8 cellular contexts compared by ENCODE assay signal in the genomic region with DNA sequence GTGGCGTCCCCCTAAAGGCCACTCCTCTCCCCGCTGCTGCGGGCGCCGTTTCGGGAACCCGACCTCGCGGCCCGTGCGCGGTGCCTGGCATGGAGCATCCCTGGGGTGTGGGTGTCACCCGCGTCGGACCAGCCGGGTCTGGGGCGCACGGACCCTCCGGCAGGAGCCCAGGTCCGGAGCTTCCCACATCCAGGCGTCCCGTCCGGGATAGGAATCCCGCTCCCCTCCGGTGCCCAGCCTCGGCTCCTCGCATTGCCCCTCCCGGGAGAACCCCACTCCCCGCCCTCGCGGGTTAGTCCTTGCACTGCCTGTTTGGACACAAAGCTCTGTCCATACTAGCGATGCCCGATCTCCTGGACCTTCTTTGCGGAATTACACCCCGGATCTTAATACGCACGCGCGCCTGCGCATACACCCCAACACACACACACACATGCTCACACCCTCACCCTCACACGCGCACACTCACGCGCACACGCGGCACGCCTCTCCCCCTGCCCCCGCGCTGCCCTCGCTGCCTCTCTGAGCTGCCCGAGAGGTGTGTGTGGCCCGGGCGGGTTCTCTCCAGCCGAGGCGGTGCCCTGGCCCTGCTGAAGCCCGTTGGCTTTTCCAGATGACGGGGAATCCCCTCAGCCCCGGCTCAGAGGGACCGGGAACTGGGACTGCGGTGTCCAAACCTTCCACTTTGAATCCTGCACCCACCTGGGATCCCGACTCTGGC. TPM values are rescaled to one million over a fixed set of nuclear protein-coding genes. Genes with fewer than 3 reads are reported as not detected.
A peak's percentile ranks its signal among the peaks of the same experiment; 100 is the strongest.
DNase-seq lines count a peak whose midpoint lies in the region; ATAC-seq and TF ChIP-seq lines count a peak whose summit lies in the region.

No MANE protein-coding gene starts in this region.

- in situ Hi-C loops in mammary epithelial cell (cut with MboI; ENCODE audit: low sequenced_read_pairs in 2 of 2) = no loop called here

- H3K9me3 ChIP-seq in DOHH2 (ENCODE audit: control insufficient read depth, insufficient read depth, low read length) (no peaks in the 10 kb centered on the region), mammary epithelial cell (replicated peaks; ENCODE audit: insufficient read depth, low read length) (no peaks in the 10 kb centered on the region), skeletal muscle tissue (ENCODE audit: control insufficient read depth in 3 of 3, low read length in 3 of 3) (no peaks in the 10 kb centered on the region)

- peaks cover 13% of the 10 kb centered on the region for H3F3A ChIP-seq in DOHH2 (ENCODE audit: control insufficient read depth, insufficient read depth)

- H3K9me2 ChIP-seq in DOHH2 (replicated peaks; ENCODE audit: control insufficient read depth, low read length) = no peaks in the 10 kb centered on the region

- H3K27me3 ChIP-seq in DOHH2 (ENCODE audit: control insufficient read depth, low read length) = peaks cover 11% of the 10 kb centered on the region
- no peaks in the 10 kb centered on the region for H3K27me3 ChIP-seq in mammary epithelial cell (ENCODE audit: insufficient read depth, low read length)
- no peaks in the 10 kb centered on the region for H3K27me3 ChIP-seq in skeletal muscle tissue (ENCODE audit: control insufficient read depth in 3 of 3, insufficient read depth in 3 of 3, low read length in 3 of 3)

- H3K27ac ChIP-seq in DOHH2 (ENCODE audit: low read depth, low read length) = no peak overlapping the region
- peak overlapping the region; percentile 84 for H3K27ac ChIP-seq in VCaP
- peak overlapping the region; percentile 66 for H3K27ac ChIP-seq in mammary epithelial cell (ENCODE audit: insufficient read depth, low read depth, low read length)
- peak overlapping the region; percentile 50 for H3K27ac ChIP-seq in skeletal muscle tissue (ENCODE audit: low read depth, low read length)

- peaks cover 21% of the 10 kb centered on the region for H3K4me1 ChIP-seq in DOHH2 (ENCODE audit: control insufficient read depth, low read length)
- H3K4me1 ChIP-seq in mammary epithelial cell (ENCODE audit: insufficient read depth, low read length) = peaks cover 14% of the 10 kb centered on the region
- H3K4me1 ChIP-seq in skeletal muscle tissue (ENCODE audit: control insufficient read depth in 3 of 3, insufficient read depth in 3 of 3, low read length in 3 of 3) = peaks cover 13 to 26% (median 14%) of the 10 kb centered on the region in 3 donors

- H3K9ac ChIP-seq in mammary epithelial cell (ENCODE audit: insufficient read depth, low read length) (peak overlapping the region; percentile 69), skeletal muscle tissue (ENCODE audit: low read depth in 1 of 3, low read length in 3 of 3) (peak overlapping the region; percentile 83 to 88 (median 88))

- H3K4me3 ChIP-seq in DOHH2 (ENCODE audit: low read length) (peak overlapping the region; percentile 82), mammary epithelial cell (replicated peaks in 1 of 3; ENCODE audit: insufficient read depth in 1 of 3, low read depth in 2 of 3, low read length in 3 of 3) (peak overlapping the region; percentile 57 to 74 (median 72)), skeletal muscle tissue (ENCODE audit: low read length in 3 of 3) (peak overlapping the region; percentile 88 to 90 (median 90))

- H3K4me2 ChIP-seq in DOHH2 (ENCODE audit: low read length) (peak overlapping the region; percentile 82), mammary epithelial cell (ENCODE audit: insufficient read depth, low read depth, low read length) (peak overlapping the region; percentile 90)

- CTCF ChIA-PET in mammary epithelial cell (lab: Charles Lee; ENCODE audit: low non-redundant PET) = interaction anchor here (0.6 kb wide), 1 partner anchor 44 kb away, joined by 3 read pairs; no protein-coding TSS in a partner anchor

- H4K20me1 ChIP-seq in DOHH2 (ENCODE audit: control insufficient read depth, insufficient read depth, low read depth, low read length) (no peaks in the 10 kb centered on the region), mammary epithelial cell (ENCODE audit: insufficient read depth, low read length) (no peaks in the 10 kb centered on the region)

- ATAC-seq in GM21723 (IDR thresholded peaks at IDR 0.05; ENCODE audit: unreplicated experiment) (peak; percentile 27), GM18858 (IDR thresholded peaks at IDR 0.05; ENCODE audit: unreplicated experiment) (no peak)

- dilution Hi-C loops in mammary epithelial cell (cut with HindIII; ENCODE audit: low sequenced_read_pairs) = no loop called here

- no TSS peak for BruUV-seq in mammary epithelial cell (replicated peaks; lab: Mats Ljungman, UMichigan)

- intact Hi-C loops in mammary epithelial cell (cut with micrococcal nuclease) = loop anchor here (2.0 to 5.0 kb wide), 3 partner anchors 27 to 108 kb away; partner anchors contain the start of genes FKBP14 and PLEKHA8

- H3K79me2 ChIP-seq in DOHH2 (ENCODE audit: control insufficient read depth, low read length) = no peaks in the 10 kb centered on the region
- H3K79me2 ChIP-seq in mammary epithelial cell (ENCODE audit: insufficient read depth, low read length) = peaks cover 9% of the 10 kb centered on the region

- 3% methylated on average over 6 of the region's 61 CpGs for WGBS in mammary epithelial cell (ENCODE audit: low coverage, missing lambda C conversion rate)

- DNase-seq in Kasumi-1 (lab: John Stamatoyannopoulos, UW) = peak; percentile 64 to 67
- peak; percentile 62 for DNase-seq in mammary epithelial cell
- DNase-seq in iPS-NIHi11 (ENCODE audit: low spot score) = peak; percentile 60

- H3K36me3 ChIP-seq in DOHH2 (ENCODE audit: control insufficient read depth, low read length) (no peaks in the 10 kb centered on the region), mammary epithelial cell (ENCODE audit: insufficient read depth, low read length) (no peaks in the 10 kb centered on the region), skeletal muscle tissue (ENCODE audit: control insufficient read depth in 3 of 3, insufficient read depth in 3 of 3, low read length in 3 of 3) (no peaks in the 10 kb centered on the region)

- no peak for TF ChIP-seq CTCF in DOHH2 (IDR thresholded peaks at IDR 0.05; ENCODE audit: low read depth, low read length, poor library complexity, severe bottlenecking)
- no peak for TF ChIP-seq CTCF in VCaP (conservative IDR thresholded peaks at IDR 0.05)
- no peak for TF ChIP-seq CTCF in mammary epithelial cell (conservative IDR thresholded peaks at IDR 0.05 in 1 of 2, IDR thresholded peaks at IDR 0.05 in 1 of 2; ENCODE audit: extremely low read depth in 1 of 2, insufficient read depth in 1 of 2, low read depth in 1 of 2, low read length in 2 of 2)

- peak overlapping the region; percentile 91 for H2AFZ ChIP-seq in mammary epithelial cell (ENCODE audit: low read depth, low read length)

RNA-seq across cellular contexts. Expression of gene MTURN, which starts 0.9 kb away (rescaled TPM):
- 10 to 100 TPM in 1 of 2 donors, 1 to 10 TPM in 1; 9.7 to 15.5 TPM for total RNA-seq in mammary epithelial cell
- polyA plus RNA-seq in mammary epithelial cell = 5.2 TPM
- polyA minus RNA-seq in mammary epithelial cell = 7.6 TPM
- total RNA-seq in skeletal muscle tissue = 74.6 TPM
